In genomic region chr12:90174198-90174510, GRCh38 we compare ENCODE assay signal across 10 cellular contexts.
DNase-seq lines count a peak whose midpoint lies in the region; ATAC-seq and TF ChIP-seq lines count a peak whose summit lies in the region.
"Had no signal": no experiment of that assay in that cellular context is flagged by ENCODE, and none has a peak within 500 bp of the region (broad histone marks: within the 10 kb centered on the region; RNA-seq: fewer than 3 reads in every experiment).

No MANE protein-coding gene starts in this region.

- H3K27me3 ChIP-seq in brain microvascular endothelial cell (replicated peaks), result no peaks in the 10 kb centered on the region

- in situ Hi-C loops in brain microvascular endothelial cell (cut with HindIII; ENCODE audit: low pct_ligation_motif_present, low sequenced_read_pairs), result no loop called here
- in situ Hi-C loops in ACHN (cut with HindIII; ENCODE audit: low pct_ligation_motif_present, low pct_unique_long_range_greater_than_20kb, low sequenced_read_pairs), result no loop called here

- ATAC-seq in activated naive CD4-positive, alpha-beta T cell treated with anti-CD3 and anti-CD28 coated beads, Interleukin-2, amount 50 U/mL, for 72 hours, result peak; percentile 45 to 98
- ATAC-seq in HG03432 (IDR thresholded peaks at IDR 0.05; ENCODE audit: unreplicated experiment), result peak; percentile 84
- peak; percentile 68 to 89 for ATAC-seq in stimulated activated naive B cell treated with anti-CD40 and anti-IgM and Interleukin-4, amounts not matched to agents 10 μg/mL and 1 μg/mL and 100 μg/mL, for 72 hours (replicated peaks)

- DNase-seq in activated naive CD4-positive, alpha-beta T cell treated with anti-CD3 and anti-CD28 coated beads, Interleukin-2, amount 50 U/mL, for 72 hours (ENCODE audit: low spot score in 2 of 2), result peak in 1 of 2 donors; percentile 6
- no peak for DNase-seq in activated naive CD4-positive, alpha-beta T cell treated with Interleukin-2 at 50 U/mL for 16 hours
- DNase-seq in brain microvascular endothelial cell, result peak; percentile 39
- no peak for DNase-seq in stimulated activated naive B cell treated with anti-CD40 and anti-IgM and Interleukin-4, amounts not matched to agents 10 μg/mL and 1 μg/mL and 100 μg/mL, for 72 hours
- DNase-seq in NCI-H187 treated with DMSO at 0.1 percent for 48 hours (lab: John Stamatoyannopoulos, UW), result no peak
- no peak for DNase-seq in ACHN
- no peak for DNase-seq in UCSD-AML1 (lab: John Stamatoyannopoulos, UW; ENCODE audit: unreplicated experiment)
- DNase-seq: CD4-positive, CD25-positive, alpha-beta regulatory T cell; hypothalamus had no signal

- H3K9me3 Mint-ChIP-seq in activated naive CD4-positive, alpha-beta T cell treated with anti-CD3 and anti-CD28 coated beads, Interleukin-2, amount 50 U/mL, for 72 hours, result no peaks in the 10 kb centered on the region
- peaks cover 0 to 2% of the 10 kb centered on the region in 2 donors for H3K9me3 Mint-ChIP-seq in stimulated activated naive B cell treated with anti-CD40 and anti-IgM and Interleukin-4, amounts not matched to agents 10 μg/mL and 1 μg/mL and 100 μg/mL, for 72 hours

- no peaks in the 10 kb centered on the region for H3K27me3 Mint-ChIP-seq in stimulated activated naive B cell treated with anti-CD40 and anti-IgM and Interleukin-4, amounts not matched to agents 10 μg/mL and 1 μg/mL and 100 μg/mL, for 72 hours

- no peak overlapping the region for H3K27ac Mint-ChIP-seq in activated naive CD4-positive, alpha-beta T cell treated with anti-CD3 and anti-CD28 coated beads, Interleukin-2, amount 50 U/mL, for 72 hours
- H3K27ac Mint-ChIP-seq in stimulated activated naive B cell treated with anti-CD40 and anti-IgM and Interleukin-4, amounts not matched to agents 10 μg/mL and 1 μg/mL and 100 μg/mL, for 72 hours, result no peak overlapping the region
- H3K27ac Mint-ChIP-seq: CD4-positive, CD25-positive, alpha-beta regulatory T cell had no signal

- no peak for TF ChIP-seq CTCF in brain microvascular endothelial cell (IDR thresholded peaks at IDR 0.05; ENCODE audit: low read depth, low read length, missing control alignments)

- H3K36me3 Mint-ChIP-seq in activated naive CD4-positive, alpha-beta T cell treated with anti-CD3 and anti-CD28 coated beads, Interleukin-2, amount 50 U/mL, for 72 hours, result no peaks in the 10 kb centered on the region
- H3K36me3 Mint-ChIP-seq in stimulated activated naive B cell treated with anti-CD40 and anti-IgM and Interleukin-4, amounts not matched to agents 10 μg/mL and 1 μg/mL and 100 μg/mL, for 72 hours, result no peaks in the 10 kb centered on the region
- H3K36me3 Mint-ChIP-seq: CD4-positive, CD25-positive, alpha-beta regulatory T cell had no signal

- no peaks in the 10 kb centered on the region for H3K36me3 ChIP-seq in brain microvascular endothelial cell (replicated peaks)

- no peak overlapping the region for H3K4me3 ChIP-seq in brain microvascular endothelial cell (ENCODE audit: low read depth, low read length)

- H3K27ac ChIP-seq in brain microvascular endothelial cell, result no peak overlapping the region

- H3K4me1 Mint-ChIP-seq in stimulated activated naive B cell treated with anti-CD40 and anti-IgM and Interleukin-4, amounts not matched to agents 10 μg/mL and 1 μg/mL and 100 μg/mL, for 72 hours, result peaks cover 0 to 6% of the 10 kb centered on the region in 2 donors
- H3K4me1 Mint-ChIP-seq: CD4-positive, CD25-positive, alpha-beta regulatory T cell had no signal

- no peak overlapping the region for H3K4me3 Mint-ChIP-seq in stimulated activated naive B cell treated with anti-CD40 and anti-IgM and Interleukin-4, amounts not matched to agents 10 μg/mL and 1 μg/mL and 100 μg/mL, for 72 hours
- H3K4me3 Mint-ChIP-seq: CD4-positive, CD25-positive, alpha-beta regulatory T cell had no signal
